ENCODE assay signal across 18 cellular contexts in the genomic region with DNA sequence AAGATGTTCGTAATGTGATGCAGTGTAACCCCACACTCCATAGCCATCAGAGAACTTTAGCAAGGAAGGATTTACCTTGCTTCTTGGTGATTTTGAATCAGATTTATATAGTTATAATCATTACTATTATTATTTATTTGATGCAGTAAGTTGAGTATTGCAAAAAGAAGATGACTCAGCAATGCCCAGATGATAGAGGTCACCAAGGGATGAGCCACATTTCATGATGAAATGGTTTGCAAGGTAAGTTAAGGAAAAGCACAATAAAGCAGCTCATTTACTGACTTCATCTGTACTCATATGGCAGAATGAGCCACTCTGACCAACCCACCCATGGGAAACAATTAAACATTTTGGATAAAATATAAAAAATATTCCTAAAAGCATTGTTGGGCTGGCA. TPM values are rescaled to one million over a fixed set of nuclear protein-coding genes. Genes with fewer than 3 reads are reported as not detected.
DNase-seq lines count a peak whose midpoint lies in the region; ATAC-seq and TF ChIP-seq lines count a peak whose summit lies in the region.
"Had no signal": no experiment of that assay in that cellular context is flagged by ENCODE, and none has a peak within 500 bp of the region (broad histone marks: within the 10 kb centered on the region; RNA-seq: fewer than 3 reads in every experiment).

No MANE protein-coding gene starts in this region.

- ATAC-seq in HG03025 (IDR thresholded peaks at IDR 0.05; ENCODE audit: low FRiP score, unreplicated experiment) = no peak
- ATAC-seq: CD8-positive, alpha-beta T cell; Panc1; Right ventricle myocardium inferior had no signal

- H3K4me3 ChIP-seq in AG10803 (ENCODE audit: low read length) (no peak overlapping the region), fibroblast of villous mesenchyme (ENCODE audit: low read depth, low read length) (no peak overlapping the region)
- H3K4me3 ChIP-seq: BLaER1 had no signal

- TF ChIP-seq CTCF in AG10803 (conservative IDR thresholded peaks at IDR 0.05; ENCODE audit: low read length) = no peak
- no peak for TF ChIP-seq CTCF in fibroblast of villous mesenchyme (IDR thresholded peaks at IDR 0.05; ENCODE audit: insufficient read depth, low read depth, low read length)

- peak overlapping the region; percentile 75 for H3K27ac ChIP-seq in epithelial cell of prostate
- H3K27ac ChIP-seq: BLaER1, KMS-11 had no signal

- DNase-seq in AG10803 (ENCODE audit: low read depth) = peak; percentile 38
- peak; percentile 10 for DNase-seq in SW480 (ENCODE audit: low spot score)
- no peak for DNase-seq in epithelial cell of prostate (ENCODE audit: low read depth, low spot score)
- peak; percentile 30 for DNase-seq in fibroblast of villous mesenchyme (ENCODE audit: low read depth)
- DNase-seq in activated naive CD4-positive, alpha-beta T cell treated with Interleukin-2 at 50 U/mL for 16 hours = no peak
- no peak for DNase-seq in dermis blood vessel endothelial cell
- no peak for DNase-seq in activated CD8-positive, alpha-beta memory T cell treated with anti-CD3 and anti-CD28 coated beads, Interleukin-2, amount 50 U/mL, for 4 hours
- DNase-seq: CD8-positive, alpha-beta T cell; DMS79; HCEC 1CT; NCI-H1436 treated with DMSO at 0.1 percent for 48 hours; NCI-H2081; NCI-H524 had no signal

RNA-seq across cellular contexts. Expression of gene AKAP11, which starts 59.0 kb away (rescaled TPM):
- total RNA-seq in fibroblast of villous mesenchyme (24.8 and 32.0 TPM in 2 replicates), dermis blood vessel endothelial cell (22.5 and 36.7 TPM in 2 replicates)

Comparison
In these comparisons a context has a peak if more than half of its experiments do, and no peak if none do; other contexts are left out.
1. DNase-seq: peak in AG10803 (single experiment), SW480 (single experiment) and fibroblast of villous mesenchyme (single experiment); none in epithelial cell of prostate (single experiment), activated naive CD4-positive, alpha-beta T cell treated with Interleukin-2 at 50 U/mL for 16 hours (single experiment), dermis blood vessel endothelial cell (single experiment) and activated CD8-positive, alpha-beta memory T cell treated with anti-CD3 and anti-CD28 coated beads, Interleukin-2, amount 50 U/mL, for 4 hours (single experiment).